10 cellular contexts compared by ENCODE assay signal in the genomic region with DNA sequence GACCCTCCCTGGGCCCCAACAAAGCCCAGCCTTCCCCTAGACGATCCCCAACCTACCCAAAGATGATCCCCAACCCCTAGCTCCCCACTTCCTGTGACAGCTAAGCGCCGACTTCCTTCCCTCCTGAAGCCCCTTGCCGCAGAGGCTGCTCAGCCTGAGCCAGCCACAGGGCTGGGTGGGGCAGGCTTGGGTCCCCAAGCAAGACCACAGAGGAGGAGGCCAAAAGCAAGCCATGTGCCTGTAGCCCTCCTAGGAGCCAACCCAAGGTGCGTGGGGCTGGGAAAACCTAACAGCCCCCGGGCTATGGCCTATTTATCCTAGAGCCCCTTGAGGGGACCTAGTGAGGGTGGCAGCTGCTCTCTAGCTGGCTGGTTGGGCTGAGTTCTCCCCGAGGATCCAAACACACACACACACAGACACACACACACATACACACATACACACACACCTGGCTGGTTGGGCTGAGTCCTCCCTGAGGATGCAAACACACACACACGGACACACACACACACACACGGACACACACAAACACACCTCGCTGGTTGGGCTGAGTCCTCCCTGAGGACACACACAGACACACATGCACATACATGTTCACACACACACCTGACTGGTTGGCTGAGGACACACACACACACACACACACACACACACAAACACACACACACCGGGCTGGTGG. TPM values are rescaled to one million over a fixed set of nuclear protein-coding genes. Genes with fewer than 3 reads are reported as not detected.
DNase-seq lines count a peak whose midpoint lies in the region; ATAC-seq and TF ChIP-seq lines count a peak whose summit lies in the region.
"Had no signal": no experiment of that assay in that cellular context is flagged by ENCODE, and none has a peak within 500 bp of the region (broad histone marks: within the 10 kb centered on the region; RNA-seq: fewer than 3 reads in every experiment).

No MANE protein-coding gene starts in this region.

- H3K27ac ChIP-seq in DND-41 (ENCODE audit: low read length) (peak overlapping the region; percentile 83), OCI-LY7 (ENCODE audit: low read depth, low read length, poor library complexity, severe bottlenecking) (no peak overlapping the region), testis (no peak overlapping the region)

- H2AFZ ChIP-seq in DND-41 (ENCODE audit: low read depth, low read length) (no peak overlapping the region; the same call in 1 of the 2 replicates), OCI-LY7 (ENCODE audit: low read length) (no peak overlapping the region)

- H3K4me3 ChIP-seq in DND-41 (ENCODE audit: low read depth in 1 of 2, low read length in 2 of 2), result peak overlapping the region in 1 of 2 experiments; percentile 46; a peak in 2 of 4 replicates
- H3K4me3 ChIP-seq in OCI-LY7 (ENCODE audit: low read depth, low read length, poor library complexity, severe bottlenecking), result no peak overlapping the region
- H3K4me3 ChIP-seq in testis, result no peak overlapping the region

- H4K20me1 ChIP-seq in DND-41 (ENCODE audit: insufficient read depth, low read length) (peaks cover 37% of the 10 kb centered on the region), OCI-LY7 (ENCODE audit: insufficient read depth, low read length) (no peaks in the 10 kb centered on the region)

- H3K27me3 Mint-ChIP-seq in activated T-helper 17 cell treated with anti-CD3 and anti-CD28 coated beads, Interleukin-2, amount 50 U/mL, for 72 hours, result no peaks in the 10 kb centered on the region
- H3K27me3 Mint-ChIP-seq in naive thymus-derived CD8-positive, alpha-beta T cell, result no peaks in the 10 kb centered on the region

- peaks cover 79% of the 10 kb centered on the region for H3K36me3 Mint-ChIP-seq in activated T-helper 17 cell treated with anti-CD3 and anti-CD28 coated beads, Interleukin-2, amount 50 U/mL, for 72 hours (ENCODE audit: low read depth)
- peaks cover 0 to 44% (median 0%) of the 10 kb centered on the region in 3 donors for H3K36me3 Mint-ChIP-seq in naive thymus-derived CD8-positive, alpha-beta T cell

- H3K4me3 Mint-ChIP-seq in activated T-helper 17 cell treated with anti-CD3 and anti-CD28 coated beads, Interleukin-2, amount 50 U/mL, for 72 hours, result peak overlapping the region; percentile 85
- peak overlapping the region; percentile 76 to 92 (median 86) for H3K4me3 Mint-ChIP-seq in naive thymus-derived CD8-positive, alpha-beta T cell

- ATAC-seq in DND-41 (ENCODE audit: insufficient read depth, low read depth) (peak; percentile 68), GM21786 (IDR thresholded peaks at IDR 0.05; ENCODE audit: unreplicated experiment) (no peak), GM18909 (IDR thresholded peaks at IDR 0.05; ENCODE audit: poor library complexity, unreplicated experiment) (no peak)
- ATAC-seq in activated T-helper 17 cell treated with anti-CD3 and anti-CD28 coated beads, Interleukin-2, amount 50 U/mL, for 72 hours (replicated peaks), result no peak
- peak; percentile 14 to 19 for ATAC-seq in naive thymus-derived CD8-positive, alpha-beta T cell
- ATAC-seq: Panc1 had no signal

- peak overlapping the region; percentile 89 for H3K27ac Mint-ChIP-seq in activated T-helper 17 cell treated with anti-CD3 and anti-CD28 coated beads, Interleukin-2, amount 50 U/mL, for 72 hours
- peak overlapping the region; percentile 91 to 98 (median 94) for H3K27ac Mint-ChIP-seq in naive thymus-derived CD8-positive, alpha-beta T cell

- BruUV-seq in OCI-LY7 (replicated peaks; lab: Mats Ljungman, UMichigan), result TSS peak; percentile 38

- POLR2A ChIA-PET in OCI-LY7 (lab: Charles Lee), result interaction anchor here (0.5 kb wide), 1 partner anchor 422 kb away, joined by 3 read pairs; no protein-coding TSS in a partner anchor
- POLR2A ChIA-PET in naive thymus-derived CD8-positive, alpha-beta T cell (lab: Charles Lee), result interaction anchor here (0.6 to 2.1 kb wide), 15 partner anchors 10 to 466 kb away, joined by 3 to 8 read pairs (median 4); a partner anchor contains a TSS

- intact Hi-C loops in OCI-LY7 (cut with micrococcal nuclease; ENCODE audit: unreplicated experiment) (no loop called here), testis (cut with DNase I; ENCODE audit: low total_unique reads) (no loop called here)

- H3K9me2 ChIP-seq in OCI-LY7 (ENCODE audit: insufficient read depth, low read length), result no peaks in the 10 kb centered on the region

- H3K9ac ChIP-seq in DND-41 (ENCODE audit: low read depth, low read length), result peak overlapping the region; percentile 47

- H3K36me3 ChIP-seq in DND-41 (ENCODE audit: insufficient read depth, low read length) (peaks cover 58% of the 10 kb centered on the region), OCI-LY7 (ENCODE audit: insufficient read depth, low read length) (peaks cover 48% of the 10 kb centered on the region), testis (ENCODE audit: low read depth, missing control alignments) (no peaks in the 10 kb centered on the region)

- H3K9me3 ChIP-seq in DND-41 (ENCODE audit: insufficient read depth, low read length, severe bottlenecking) (no peaks in the 10 kb centered on the region), OCI-LY7 (ENCODE audit: low read length) (no peaks in the 10 kb centered on the region), testis (no peaks in the 10 kb centered on the region)

- DNase-seq in DND-41 (peak; percentile 84), OCI-LY7 (ENCODE audit: low spot score) (no peak), C1 segment of cervical spinal cord (lab: John Stamatoyannopoulos, UW) (no peak), testis (no peak)
- peak; percentile 36 to 74 (median 58) for DNase-seq in naive thymus-derived CD8-positive, alpha-beta T cell
- DNase-seq: NCI-H1092 had no signal

- H3K4me1 Mint-ChIP-seq in activated T-helper 17 cell treated with anti-CD3 and anti-CD28 coated beads, Interleukin-2, amount 50 U/mL, for 72 hours, result peaks cover 19% of the 10 kb centered on the region
- peaks cover 34 to 67% (median 63%) of the 10 kb centered on the region in 4 donors for H3K4me1 Mint-ChIP-seq in naive thymus-derived CD8-positive, alpha-beta T cell

- H3K27me3 ChIP-seq in DND-41 (ENCODE audit: insufficient read depth, low read length, poor library complexity), result no peaks in the 10 kb centered on the region
- no peaks in the 10 kb centered on the region for H3K27me3 ChIP-seq in testis

- no peak for TF ChIP-seq POLR2A in testis (IDR thresholded peaks at IDR 0.05)

- 85% methylated on average over 10 to 11 of the region's 11 CpGs for WGBS in testis, 2 donors

- TF ChIP-seq CTCF in DND-41 (IDR thresholded peaks at IDR 0.05; ENCODE audit: borderline replicate concordance, extremely low read depth, low read length, poor library complexity, severe bottlenecking) (no peak), OCI-LY7 (conservative IDR thresholded peaks at IDR 0.05; ENCODE audit: low read length) (no peak), testis (IDR thresholded peaks at IDR 0.05) (no peak)

- peaks cover 44% of the 10 kb centered on the region for H3K79me2 ChIP-seq in DND-41 (ENCODE audit: insufficient read depth, low read length)
- H3K79me2 ChIP-seq in OCI-LY7 (ENCODE audit: insufficient read depth, low read depth, low read length), result peaks cover 17% of the 10 kb centered on the region; the same call in 1 of the 2 replicates

- no peaks in the 10 kb centered on the region for H3K9me3 Mint-ChIP-seq in activated T-helper 17 cell treated with anti-CD3 and anti-CD28 coated beads, Interleukin-2, amount 50 U/mL, for 72 hours
- no peaks in the 10 kb centered on the region for H3K9me3 Mint-ChIP-seq in naive thymus-derived CD8-positive, alpha-beta T cell

- H3K4me1 ChIP-seq in DND-41 (ENCODE audit: insufficient read depth, low read length), result peaks cover 44% of the 10 kb centered on the region
- peaks cover 21% of the 10 kb centered on the region for H3K4me1 ChIP-seq in OCI-LY7 (ENCODE audit: insufficient read depth, low read length, poor library complexity, severe bottlenecking)
- no peaks in the 10 kb centered on the region for H3K4me1 ChIP-seq in testis

- H3K4me2 ChIP-seq in DND-41 (ENCODE audit: insufficient read depth, low read length) (peak overlapping the region; percentile 57), OCI-LY7 (ENCODE audit: low read length) (peak overlapping the region; percentile 41)

- CTCF ChIA-PET in OCI-LY7 (lab: Charles Lee; ENCODE audit: unreplicated experiment), result interaction anchor here (0.5 kb wide), 1 partner anchor 280 kb away, joined by 3 read pairs; no protein-coding TSS in a partner anchor

RNA-seq across cellular contexts. Expression of a gene that starts 4.8 kb away (rescaled TPM):
- total RNA-seq in OCI-LY7 (2014; rRNA removed; shearing (Covaris generic)), result 49.8 and 56.7 TPM in 2 replicates
- total RNA-seq in OCI-LY7 (2022) (84.9 and 96.1 TPM in 2 replicates), testis (10 to 100 TPM; 13.5 to 19.5 TPM)
- 100 to 1,000 TPM; 281 to 307 TPM for total RNA-seq in activated T-helper 17 cell treated with anti-CD3 and anti-CD28 coated beads, Interleukin-2, amount 50 U/mL, for 72 hours
- 100 to 1,000 TPM; 402 to 413 TPM for total RNA-seq in naive thymus-derived CD8-positive, alpha-beta T cell
- 10 to 100 TPM; 47.0 to 60.5 (median 49.4) TPM for polyA plus RNA-seq in naive thymus-derived CD8-positive, alpha-beta T cell
- polyA plus RNA-seq in testis (ENCODE audit: insufficient read depth, low read depth, low replicate concordance), result 23.0 TPM

RNA-seq across cellular contexts. Expression of a gene that starts 11.3 kb away (rescaled TPM):
- 28.2 and 36.8 TPM in 2 replicates for total RNA-seq in OCI-LY7 (2014; rRNA removed; shearing (Covaris generic))
- total RNA-seq in OCI-LY7 (2022) (104 and 113 TPM in 2 replicates), testis (10 to 100 TPM; 88.0 to 88.1 TPM)
- total RNA-seq in activated T-helper 17 cell treated with anti-CD3 and anti-CD28 coated beads, Interleukin-2, amount 50 U/mL, for 72 hours, result 100 to 1,000 TPM in 1 of 2 donors, 10 to 100 TPM in 1; 87.1 to 107 TPM
- total RNA-seq in naive thymus-derived CD8-positive, alpha-beta T cell, result 10 to 100 TPM; 70.6 to 71.3 TPM
- 10 to 100 TPM in 2 of 3 donors, 1 to 10 TPM in 1; 8.9 to 13.3 (median 12.1) TPM for polyA plus RNA-seq in naive thymus-derived CD8-positive, alpha-beta T cell
- 74.4 TPM for polyA plus RNA-seq in testis (ENCODE audit: insufficient read depth, low read depth, low replicate concordance)

RNA-seq across cellular contexts. Expression of a gene that starts 16.0 kb away (rescaled TPM):
- total RNA-seq in OCI-LY7 (2014; rRNA removed; shearing (Covaris generic)), result 35.3 and 35.9 TPM in 2 replicates
- total RNA-seq in OCI-LY7 (2022), result 19.0 and 19.2 TPM in 2 replicates
- total RNA-seq in activated T-helper 17 cell treated with anti-CD3 and anti-CD28 coated beads, Interleukin-2, amount 50 U/mL, for 72 hours, result 10 to 100 TPM; 25.3 to 25.7 TPM
- 10 to 100 TPM; 31.1 to 32.7 TPM for total RNA-seq in naive thymus-derived CD8-positive, alpha-beta T cell
- 10 to 100 TPM; 37.2 to 81.1 (median 38.9) TPM for polyA plus RNA-seq in naive thymus-derived CD8-positive, alpha-beta T cell
- total RNA-seq in testis, result 10 to 100 TPM; 28.7 to 33.7 TPM
- 24.6 TPM for polyA plus RNA-seq in testis (ENCODE audit: insufficient read depth, low read depth, low replicate concordance)

RNA-seq across cellular contexts. Expression of a gene that starts 24.4 kb away (rescaled TPM):
- not detected in 2 replicates for total RNA-seq in OCI-LY7 (2014; rRNA removed; shearing (Covaris generic))
- total RNA-seq in OCI-LY7 (2022) (not detected in 2 replicates), testis (10 to 100 TPM; 23.7 to 25.2 TPM)
- total RNA-seq in activated T-helper 17 cell treated with anti-CD3 and anti-CD28 coated beads, Interleukin-2, amount 50 U/mL, for 72 hours, result under 1 TPM in 1 of 2 donors, not detected in 1; 0.42 TPM
- total RNA-seq in naive thymus-derived CD8-positive, alpha-beta T cell, result under 1 TPM; 0.38 to 0.47 TPM
- polyA plus RNA-seq in naive thymus-derived CD8-positive, alpha-beta T cell, result under 1 TPM in 1 of 3 donors, not detected in 2; 0.10 TPM
- 78.7 TPM for polyA plus RNA-seq in testis (ENCODE audit: insufficient read depth, low read depth, low replicate concordance)

RNA-seq across cellular contexts. Expression of a gene that starts 24.5 kb away (rescaled TPM):
- total RNA-seq in OCI-LY7 (2014; rRNA removed; shearing (Covaris generic)), result not detected in 2 replicates
- total RNA-seq in OCI-LY7 (2022) (not detected in 2 replicates), testis (100 to 1,000 TPM in 1 of 2 donors, 10 to 100 TPM in 1; 53.0 to 172 TPM)
- total RNA-seq in activated T-helper 17 cell treated with anti-CD3 and anti-CD28 coated beads, Interleukin-2, amount 50 U/mL, for 72 hours, result 1 to 10 TPM; 2.7 to 6.7 TPM
- 1 to 10 TPM; 5.5 to 5.6 TPM for total RNA-seq in naive thymus-derived CD8-positive, alpha-beta T cell
- polyA plus RNA-seq in naive thymus-derived CD8-positive, alpha-beta T cell, result 1 to 10 TPM; 2.2 to 5.9 (median 2.5) TPM
- 201 TPM for polyA plus RNA-seq in testis (ENCODE audit: insufficient read depth, low read depth, low replicate concordance)

Comparison
In these comparisons a context has a peak if more than half of its experiments do, and no peak if none do; other contexts are left out.
1. ATAC-seq: peak in DND-41 (single experiment) and naive thymus-derived CD8-positive, alpha-beta T cell (2 of 2); none in activated T-helper 17 cell treated with anti-CD3 and anti-CD28 coated beads, Interleukin-2, amount 50 U/mL, for 72 hours (single experiment), GM21786 (single experiment) and GM18909 (single experiment).
2. DNase-seq: peak in DND-41 (single experiment) and naive thymus-derived CD8-positive, alpha-beta T cell (10 of 10); none in OCI-LY7 (single experiment), C1 segment of cervical spinal cord (0 of 14) and testis (single experiment).